14 cellular contexts compared by ENCODE assay signal in genomic region chr1:63904826-63905225, GRCh38.
"Had no signal": no experiment of that assay in that cellular context is flagged by ENCODE, and none has a peak within 500 bp of the region (broad histone marks: within the 10 kb centered on the region; RNA-seq: fewer than 3 reads in every experiment).

No MANE protein-coding gene starts in this region.

- H3K4me3 ChIP-seq: adrenal gland, body of pancreas, skin epidermis, tibial nerve had no signal

- H3K27me3 ChIP-seq: adrenal gland, body of pancreas, tibial nerve had no signal

- H3K9me3 Mint-ChIP-seq: activated T-helper 2 cell treated with anti-CD3 and anti-CD28 coated beads, Interferon-gamma antibody, Interleukin-2, Interleukin-4, amounts not matched to agents 10 μg/mL and 5 μg/mL and 100 μg/mL, durations not matched to agents 14 hours and 24 hours and 36 hours; effector memory CD8-positive, alpha-beta T cell had no signal

- H3K27ac ChIP-seq: adrenal gland, skin epidermis, tibial nerve had no signal

- H3K9me3 ChIP-seq: adrenal gland, body of pancreas, tibial nerve had no signal

- H3K4me1 ChIP-seq: adrenal gland had no signal

- DNase-seq: activated CD4-positive, alpha-beta T cell treated with anti-CD3 and anti-CD28 coated beads, Interleukin-2, amount 50 U/mL, for 1 hour; activated CD4-positive, CD25-positive, alpha-beta regulatory T cell; activated naive CD4-positive, alpha-beta T cell treated with anti-CD3 and anti-CD28 coated beads, Interleukin-2, amount 50 U/mL, for 16 hours; activated T-cell treated with anti-CD3 and anti-CD28 coated beads for 4 hours; adrenal gland; body of pancreas; central memory CD4-positive, alpha-beta T cell; effector memory CD8-positive, alpha-beta T cell; hippocampal formation; left ventricle myocardium superior; retina had no signal

- H3K27ac Mint-ChIP-seq: activated T-helper 2 cell treated with anti-CD3 and anti-CD28 coated beads, Interferon-gamma antibody, Interleukin-2, Interleukin-4, amounts not matched to agents 10 μg/mL and 5 μg/mL and 100 μg/mL, durations not matched to agents 14 hours and 24 hours and 36 hours; effector memory CD8-positive, alpha-beta T cell had no signal

- H3K4me3 Mint-ChIP-seq: effector memory CD8-positive, alpha-beta T cell had no signal

- H3K36me3 ChIP-seq: adrenal gland, tibial nerve had no signal

- H3K27me3 Mint-ChIP-seq: effector memory CD8-positive, alpha-beta T cell had no signal
